In genomic region chr1:28156821-28157220, GRCh38 we compare ENCODE assay signal across 27 cellular contexts. TPM values are rescaled to one million over a fixed set of nuclear protein-coding genes. Genes with fewer than 3 reads are reported as not detected.
A peak's percentile ranks its signal among the peaks of the same experiment; 100 is the strongest.
DNase-seq lines count a peak whose midpoint lies in the region; ATAC-seq and TF ChIP-seq lines count a peak whose summit lies in the region.
"Had no signal": no experiment of that assay in that cellular context is flagged by ENCODE, and none has a peak within 500 bp of the region (broad histone marks: within the 10 kb centered on the region; RNA-seq: fewer than 3 reads in every experiment).

No MANE protein-coding gene starts in this region.

- H3K79me2 ChIP-seq in Karpas-422 (ENCODE audit: low read length) = peaks cover 57% of the 10 kb centered on the region

- no peaks in the 10 kb centered on the region for H3K27me3 Mint-ChIP-seq in CD14-positive monocyte (ENCODE audit: low read depth in 3 of 3)

- no peak for TF ChIP-seq CTCF in CD14-positive monocyte (IDR thresholded peaks at IDR 0.05)
- no peak for TF ChIP-seq CTCF in adrenal gland (IDR thresholded peaks at IDR 0.05)
- no peak for TF ChIP-seq CTCF in lung (IDR thresholded peaks at IDR 0.05; ENCODE audit: control extremely low read depth, extremely low read depth)
- TF ChIP-seq CTCF in GM20000 (IDR thresholded peaks at IDR 0.05; ENCODE audit: extremely low read depth, missing control alignments) = no peak

- peaks cover 0 to 3% (median 0%) of the 10 kb centered on the region in 7 donors for H3K9me3 Mint-ChIP-seq in CD14-positive monocyte
- H3K9me3 Mint-ChIP-seq: activated naive CD4-positive, alpha-beta T cell treated with anti-CD3 and anti-CD28 coated beads for 36 hours; activated T-cell treated with anti-CD3 and anti-CD28 coated beads, Interleukin-2, amount 50 U/mL, for 24 hours; CD8-positive, alpha-beta T cell; natural killer cell; stimulated activated naive CD8-positive, alpha-beta T cell treated with anti-CD3 and anti-CD28 coated beads, Interleukin-15, amount 100 ng/mL, for 72 hours had no signal

- H3K4me3 Mint-ChIP-seq in CD14-positive monocyte = peak overlapping the region; percentile 56 to 63
- H3K4me3 Mint-ChIP-seq: activated CD8-positive, alpha-beta T cell treated with anti-CD3 and anti-CD28 coated beads, Interleukin-2, amount 10 ng/mL, durations not matched to agents 7 days and 5 days; activated naive CD4-positive, alpha-beta T cell treated with anti-CD3 and anti-CD28 coated beads for 36 hours; activated T-cell treated with anti-CD3 and anti-CD28 coated beads, Interleukin-2, amount 50 U/mL, for 24 hours; CD8-positive, alpha-beta T cell; natural killer cell; stimulated activated naive CD8-positive, alpha-beta T cell treated with anti-CD3 and anti-CD28 coated beads, Interleukin-15, amount 100 ng/mL, for 72 hours had no signal

- ATAC-seq in lung (ENCODE audit: insufficient read depth, low FRiP score) (no peak), GM18511 (IDR thresholded peaks at IDR 0.05; ENCODE audit: unreplicated experiment) (no peak)
- ATAC-seq: activated CD8-positive, alpha-beta T cell treated with anti-CD3 and anti-CD28 coated beads, Interleukin-2, amount 10 ng/mL, durations not matched to agents 7 days and 5 days; CD8-positive, alpha-beta T cell; GM12878; PC-3; stimulated activated naive CD8-positive, alpha-beta T cell treated with anti-CD3 and anti-CD28 coated beads, Interleukin-15, amount 100 ng/mL, for 72 hours had no signal

- WGBS in adrenal gland, 4 donors = 58 to 79% (median 69%) methylated on average over 4 of the region's 4 CpGs
- 35 to 63% methylated on average over 4 of the region's 4 CpGs for whole genome bisulfite sequencing in lung, 2 donors

- TF ChIP-seq POLR2A in adrenal gland (IDR thresholded peaks at IDR 0.05) = no peak

- intact Hi-C loops in CD14-positive monocyte (cut with micrococcal nuclease) (loop anchor here (5.0 kb wide), 1 partner anchor 65 kb away; no protein-coding TSS in a partner anchor), adrenal gland (cut with DNase I) (no loop called here)

- no peaks in the 10 kb centered on the region for H3K36me3 ChIP-seq in Karpas-422 (ENCODE audit: insufficient read depth, low read length)
- no peaks in the 10 kb centered on the region for H3K36me3 ChIP-seq in adrenal gland (replicated peaks in 1 of 2)
- no peaks in the 10 kb centered on the region for H3K36me3 ChIP-seq in lung (ENCODE audit: control insufficient read depth in 2 of 2, insufficient read depth in 2 of 2, low read length in 2 of 2)
- H3K36me3 ChIP-seq: HAP-1, tibial nerve had no signal

- no peaks in the 10 kb centered on the region for H3K9me2 ChIP-seq in Karpas-422 (replicated peaks; ENCODE audit: insufficient read depth, low read length)

- H3K4me3 ChIP-seq in Karpas-422 (ENCODE audit: low read length) = no peak overlapping the region
- no peak overlapping the region for H3K4me3 ChIP-seq in adrenal gland
- no peak overlapping the region for H3K4me3 ChIP-seq in lung
- H3K4me3 ChIP-seq: GM12878, HAP-1, tibial nerve had no signal

- peaks cover 87% of the 10 kb centered on the region for H3K4me1 Mint-ChIP-seq in CD14-positive monocyte
- H3K4me1 Mint-ChIP-seq: stimulated activated naive CD8-positive, alpha-beta T cell treated with anti-CD3 and anti-CD28 coated beads, Interleukin-15, amount 100 ng/mL, for 72 hours had no signal

- H4K20me1 ChIP-seq in Karpas-422 (ENCODE audit: insufficient read depth, low read depth, low read length) = no peaks in the 10 kb centered on the region

- no peak overlapping the region for H3K4me2 ChIP-seq in Karpas-422 (ENCODE audit: low read depth, low read length, poor library complexity, severe bottlenecking)

- peaks cover 43 to 78% of the 10 kb centered on the region in 2 donors for H3K36me3 Mint-ChIP-seq in CD14-positive monocyte
- H3K36me3 Mint-ChIP-seq: CD8-positive, alpha-beta T cell; natural killer cell had no signal

- DNase-seq in CD14-positive monocyte (ENCODE audit: low spot score) (peak; percentile 80), Karpas-422 (no peak), adrenal gland (peak in 5 of 7 donors; percentile 35 to 47 (median 37)), lung (ENCODE audit: low spot score) (peak; percentile 67), GM20000 (ENCODE audit: low spot score) (no peak), iPS-NIHi11 (ENCODE audit: low spot score) (no peak), NK-92 (lab: John Stamatoyannopoulos, UW; ENCODE audit: unreplicated experiment) (no peak)
- DNase-seq: activated CD4-positive, CD25-positive, alpha-beta regulatory T cell; activated CD8-positive, alpha-beta T cell treated with anti-CD3 and anti-CD28 coated beads, Interleukin-2, amount 10 ng/mL, durations not matched to agents 7 days and 5 days; activated naive CD4-positive, alpha-beta T cell treated with anti-CD3 and anti-CD28 coated beads for 36 hours; activated T-cell treated with anti-CD3 and anti-CD28 coated beads, Interleukin-2, amount 50 U/mL, for 24 hours; CD8-positive, alpha-beta T cell; central memory CD4-positive, alpha-beta T cell; kidney; natural killer cell; NCI-H1436 treated with DMSO at 0.1 percent for 48 hours; NCI-H2171 treated with DMSO at 0.1 percent for 48 hours; NCI-H82; PC-3; stimulated activated CD4-positive, alpha-beta T cell treated with anti-CD3 and anti-CD28 coated beads, Interleukin-2, amount 100 ng/mL, for 48 hours; stimulated activated naive CD8-positive, alpha-beta T cell treated with anti-CD3 and anti-CD28 coated beads, Interleukin-15, amount 100 ng/mL, for 72 hours; T-helper 9 cell had no signal

- H3K27ac Mint-ChIP-seq in CD14-positive monocyte = peak overlapping the region; percentile 81 to 97 (median 87)
- H3K27ac Mint-ChIP-seq: activated CD8-positive, alpha-beta T cell treated with anti-CD3 and anti-CD28 coated beads, Interleukin-2, amount 10 ng/mL, durations not matched to agents 7 days and 5 days; activated naive CD4-positive, alpha-beta T cell treated with anti-CD3 and anti-CD28 coated beads for 36 hours; activated T-cell treated with anti-CD3 and anti-CD28 coated beads, Interleukin-2, amount 50 U/mL, for 24 hours; CD8-positive, alpha-beta T cell; natural killer cell; stimulated activated naive CD8-positive, alpha-beta T cell treated with anti-CD3 and anti-CD28 coated beads, Interleukin-15, amount 100 ng/mL, for 72 hours had no signal

- H2AFZ ChIP-seq in Karpas-422 (ENCODE audit: low read length) = no peak overlapping the region

- no peaks in the 10 kb centered on the region for H3K9me3 ChIP-seq in Karpas-422 (ENCODE audit: low read length)
- no peaks in the 10 kb centered on the region for H3K9me3 ChIP-seq in adrenal gland (replicated peaks in 1 of 3)
- H3K9me3 ChIP-seq in lung (ENCODE audit: control insufficient read depth in 2 of 2, insufficient read depth in 1 of 2, low read length in 1 of 2) = peaks cover 0 to 2% of the 10 kb centered on the region in 2 donors
- H3K9me3 ChIP-seq: HAP-1, tibial nerve had no signal

- no peaks in the 10 kb centered on the region for H3K27me3 ChIP-seq in Karpas-422 (ENCODE audit: low read length)
- no peaks in the 10 kb centered on the region for H3K27me3 ChIP-seq in adrenal gland
- H3K27me3 ChIP-seq in lung (ENCODE audit: control insufficient read depth, insufficient read depth) = no peaks in the 10 kb centered on the region
- H3K27me3 ChIP-seq: tibial nerve had no signal

- H3K9ac ChIP-seq in Karpas-422 (ENCODE audit: low read length) = no peak overlapping the region

- H3K27ac ChIP-seq in Karpas-422 (ENCODE audit: low read length) (peak overlapping the region; percentile 3; the same call in 1 of the 2 replicates), adrenal gland (peak overlapping the region in 1 of 5 donors; percentile 45), lung (ENCODE audit: low read depth in 1 of 2, low read length in 1 of 2) (peak overlapping the region in 1 of 2 donors; percentile 45)

- H3K4me1 ChIP-seq in Karpas-422 (ENCODE audit: low read length) (peaks cover 16% of the 10 kb centered on the region), adrenal gland (replicated peaks in 1 of 2) (peaks cover 4 to 5% of the 10 kb centered on the region in 2 donors), lung (ENCODE audit: control insufficient read depth in 2 of 2, insufficient read depth in 2 of 2, low read length in 2 of 2) (peaks cover 0 to 13% of the 10 kb centered on the region in 2 donors)
- H3K4me1 ChIP-seq: HAP-1 had no signal

RNA-seq across cellular contexts. Expression of gene PTAFR, which starts 19.7 kb away (rescaled TPM):
- polyA plus RNA-seq in CD14-positive monocyte = 100 to 1,000 TPM; 331 to 347 TPM
- total RNA-seq in Karpas-422 (2014; rRNA removed; shearing (Covaris generic); ENCODE audit: low replicate concordance) = 37.8 and 74.2 TPM in 2 replicates
- 10 to 100 TPM in 2 of 8 donors, 1 to 10 TPM in 6; 1.9 to 11.7 (median 7.6) TPM for total RNA-seq in adrenal gland
- polyA plus RNA-seq in adrenal gland = 1 to 10 TPM; 1.1 to 2.6 (median 1.7) TPM
- 10 to 100 TPM in 1 of 2 donors, 1 to 10 TPM in 1; 9.3 to 37.3 TPM for total RNA-seq in lung
- 10 to 100 TPM in 1 of 2 donors, 1 to 10 TPM in 1; 7.7 to 93.6 TPM for polyA plus RNA-seq in lung
- total RNA-seq: LHCN-M2 had no signal

Comparison
In these comparisons a context has a peak if more than half of its experiments do, and no peak if none do; other contexts are left out.
1. DNase-seq: peak in CD14-positive monocyte (single experiment), adrenal gland (5 of 7) and lung (single experiment); none in Karpas-422 (single experiment), GM20000 (single experiment), iPS-NIHi11 (single experiment) and NK-92 (single experiment).
2. intact Hi-C loops: an anchor here in CD14-positive monocyte (5.0 kb wide); none called in adrenal gland.